In genomic region chr6:21134401-21134800, GRCh38 we compare ENCODE assay signal across 23 cellular contexts.
"Had no signal": no experiment of that assay in that cellular context is flagged by ENCODE, and none has a peak within 500 bp of the region (broad histone marks: within the 10 kb centered on the region; RNA-seq: fewer than 3 reads in every experiment).

No MANE protein-coding gene starts in this region.

- H3K27ac ChIP-seq: breast epithelium, SJSA1 had no signal

- H3K4me1 Mint-ChIP-seq: activated CD4-positive, alpha-beta T cell treated with anti-CD3 and anti-CD28 coated beads, Interleukin-2, amount 10 ng/mL, durations not matched to agents 24 days and 14 days; activated CD8-positive, alpha-beta memory T cell treated with anti-CD3 and anti-CD28 coated beads, Interleukin-2, amount 10 ng/mL, durations not matched to agents 7 days and 5 days had no signal

- H3K4me3 ChIP-seq: breast epithelium, MG63, SJSA1 had no signal

- H3K9me3 ChIP-seq: breast epithelium, MG63, SJSA1 had no signal

- H3K27me3 ChIP-seq: breast epithelium, MG63, SJSA1 had no signal

- H3K9me3 Mint-ChIP-seq: activated B cell treated with CpG ODN at 0.5 μM for 24 hours; activated CD4-positive, alpha-beta T cell treated with anti-CD3 and anti-CD28 coated beads, Interleukin-2, amount 10 ng/mL, durations not matched to agents 24 days and 14 days; activated T-cell treated with anti-CD3 and anti-CD28 coated beads, Interleukin-2, amount 50 U/mL, for 24 hours; activated T-helper 1 cell treated with anti-CD3 and anti-CD28 coated beads, Interleukin-12 subunit alpha, Interleukin-12 subunit beta, Interleukin-2, Interleukin-4 antibody, amounts not matched to agents 30 ng/mL and 10 ng/mL and 1 ng/mL, durations not matched to agents 14 hours and 24 hours and 36 hours had no signal

- H3K27ac Mint-ChIP-seq: activated B cell treated with CpG ODN at 0.5 μM for 24 hours; activated CD4-positive, alpha-beta T cell treated with anti-CD3 and anti-CD28 coated beads, Interleukin-2, amount 10 ng/mL, durations not matched to agents 24 days and 14 days; activated CD8-positive, alpha-beta memory T cell treated with anti-CD3 and anti-CD28 coated beads, Interleukin-2, amount 10 ng/mL, durations not matched to agents 7 days and 5 days; activated naive CD8-positive, alpha-beta T cell; activated T-cell treated with anti-CD3 and anti-CD28 coated beads, Interleukin-2, amount 50 U/mL, for 24 hours; activated T-helper 1 cell treated with anti-CD3 and anti-CD28 coated beads, Interleukin-12 subunit alpha, Interleukin-12 subunit beta, Interleukin-2, Interleukin-4 antibody, amounts not matched to agents 30 ng/mL and 10 ng/mL and 1 ng/mL, durations not matched to agents 14 hours and 24 hours and 36 hours; T-helper 17 cell had no signal

- H3K36me3 ChIP-seq: breast epithelium, MG63, SJSA1 had no signal

- H3K4me3 Mint-ChIP-seq: activated B cell treated with CpG ODN at 0.5 μM for 24 hours; activated CD4-positive, alpha-beta T cell treated with anti-CD3 and anti-CD28 coated beads, Interleukin-2, amount 10 ng/mL, durations not matched to agents 24 days and 14 days; activated CD8-positive, alpha-beta memory T cell treated with anti-CD3 and anti-CD28 coated beads, Interleukin-2, amount 10 ng/mL, durations not matched to agents 7 days and 5 days; activated naive CD8-positive, alpha-beta T cell; activated T-cell treated with anti-CD3 and anti-CD28 coated beads, Interleukin-2, amount 50 U/mL, for 24 hours; activated T-helper 1 cell treated with anti-CD3 and anti-CD28 coated beads, Interleukin-12 subunit alpha, Interleukin-12 subunit beta, Interleukin-2, Interleukin-4 antibody, amounts not matched to agents 30 ng/mL and 10 ng/mL and 1 ng/mL, durations not matched to agents 14 hours and 24 hours and 36 hours; T-helper 17 cell had no signal

- ATAC-seq: activated CD8-positive, alpha-beta memory T cell treated with anti-CD3 and anti-CD28 coated beads, Interleukin-2, amount 10 ng/mL, durations not matched to agents 7 days and 5 days; PC-3; T-helper 17 cell had no signal

- H3K36me3 Mint-ChIP-seq: activated CD8-positive, alpha-beta memory T cell treated with anti-CD3 and anti-CD28 coated beads, Interleukin-2, amount 10 ng/mL, durations not matched to agents 7 days and 5 days had no signal

- H3K4me1 ChIP-seq: breast epithelium had no signal

- H3K27me3 Mint-ChIP-seq: activated B cell treated with CpG ODN at 0.5 μM for 24 hours; activated CD4-positive, alpha-beta T cell treated with anti-CD3 and anti-CD28 coated beads, Interleukin-2, amount 10 ng/mL, durations not matched to agents 24 days and 14 days; activated CD8-positive, alpha-beta memory T cell treated with anti-CD3 and anti-CD28 coated beads, Interleukin-2, amount 10 ng/mL, durations not matched to agents 7 days and 5 days; activated naive CD8-positive, alpha-beta T cell; activated T-cell treated with anti-CD3 and anti-CD28 coated beads, Interleukin-2, amount 50 U/mL, for 24 hours; T-helper 17 cell had no signal

- DNase-seq: activated B cell treated with CpG ODN at 0.5 μM for 24 hours; activated CD4-positive, alpha-beta T cell treated with anti-CD3 and anti-CD28 coated beads for 1 hour; activated CD4-positive, alpha-beta T cell treated with anti-CD3 and anti-CD28 coated beads, Interleukin-2, amount 10 ng/mL, durations not matched to agents 24 days and 14 days; activated CD4-positive, alpha-beta T cell treated with anti-CD3 and anti-CD28 coated beads, Interleukin-2, amount 50 U/mL, for 48 hours; activated CD8-positive, alpha-beta memory T cell treated with anti-CD3 and anti-CD28 coated beads, Interleukin-2, amount 10 ng/mL, durations not matched to agents 7 days and 5 days; activated effector memory CD4-positive, alpha-beta T cell treated with Interleukin-2 at 50 U/mL for 16 hours; activated naive CD4-positive, alpha-beta T cell; activated T-cell treated with anti-CD3 and anti-CD28 coated beads, Interleukin-2, amount 50 U/mL, for 24 hours; anterior cingulate cortex; central memory CD4-positive, alpha-beta T cell; MG63; NCI-H1105; NCI-H1436; NCI-H1694 treated with DMSO at 0.1 percent for 48 hours; NCI-H2029 treated with DMSO at 0.1 percent for 48 hours; PC-3; SHP77; T-helper 17 cell; T-helper 9 cell had no signal
